In genomic region chr2:150784389-150784788, GRCh38 we compare ENCODE assay signal across 25 cellular contexts.
"Had no signal": no experiment of that assay in that cellular context is flagged by ENCODE, and none has a peak within 500 bp of the region (broad histone marks: within the 10 kb centered on the region; RNA-seq: fewer than 3 reads in every experiment).

No MANE protein-coding gene starts in this region.

- DNase-seq: cerebellar nuclear complex; cortex of kidney; effector memory CD8-positive, alpha-beta T cell; heart right ventricle; hippocampal formation; left cardiac atrium; left lung; mucosa of descending colon; naive B cell; stimulated activated CD4-positive, alpha-beta T cell treated with anti-CD3 and anti-CD28 coated beads, Interleukin-12 subunit alpha, Interleukin-12 subunit beta, amount 100 ng/mL, for 4 hours; stimulated activated CD4-positive, alpha-beta T cell treated with anti-CD3 and anti-CD28 coated beads, Interleukin-1b, Interleukin-23, amount 100 ng/mL, for 48 hours; stimulated activated CD4-positive, alpha-beta T cell treated with anti-CD3 and anti-CD28 coated beads, Interleukin-4, amount 100 ng/mL, for 1 hour; stimulated activated CD8-positive, alpha-beta memory T cell treated with anti-CD3 and anti-CD28 coated beads, Interleukin-4, amount 100 ng/mL, for 48 hours; stimulated activated naive CD4-positive, alpha-beta T cell treated with Interleukin-2 at 50 U/mL for 16 hours; stomach; thyroid gland had no signal

- FAIRE-seq: endometrium, islet of Langerhans had no signal

- H3K27ac ChIP-seq: foreskin keratinocyte, gastroesophageal sphincter, heart right ventricle, left lung, prostate gland, right atrium auricular region, stomach, thyroid gland had no signal

- H3K9me3 ChIP-seq: gastroesophageal sphincter, heart right ventricle, left lung, mucosa of descending colon, prostate gland, right atrium auricular region, stomach, thyroid gland had no signal

- H3K4me3 ChIP-seq: gastroesophageal sphincter, heart right ventricle, left lung, mucosa of descending colon, prostate gland, right atrium auricular region, smooth muscle cell, stomach, thyroid gland had no signal

- ATAC-seq: effector memory CD8-positive, alpha-beta T cell; foreskin keratinocyte; gastroesophageal sphincter; heart right ventricle; left cardiac atrium; left lung; mucosa of descending colon; natural killer cell treated with Interleukin-12 subunit alpha and Interleukin-12 subunit beta and Interleukin-15 and Interleukin-18, amount 100 ng/mL, for 72 hours; sciatic nerve had no signal

- H3K4me2 ChIP-seq: smooth muscle cell had no signal

- H3K4me1 ChIP-seq: foreskin keratinocyte, prostate gland, right atrium auricular region, stomach, thyroid gland had no signal

- H3K27me3 ChIP-seq: foreskin keratinocyte, gastroesophageal sphincter, heart right ventricle, left lung, right atrium auricular region, stomach, thyroid gland had no signal

- H3K36me3 ChIP-seq: gastroesophageal sphincter, heart right ventricle, left lung, prostate gland, right atrium auricular region, stomach, thyroid gland had no signal
